ENCODE assay signal across 11 cellular contexts in genomic region chr17:35094902-35095301, GRCh38.
A peak's percentile ranks its signal among the peaks of the same experiment; 100 is the strongest.
DNase-seq lines count a peak whose midpoint lies in the region; ATAC-seq and TF ChIP-seq lines count a peak whose summit lies in the region.
"Had no signal": no experiment of that assay in that cellular context is flagged by ENCODE, and none has a peak within 500 bp of the region (broad histone marks: within the 10 kb centered on the region; RNA-seq: fewer than 3 reads in every experiment).

No MANE protein-coding gene starts in this region.

- peaks cover 10% of the 10 kb centered on the region for H3K36me3 ChIP-seq in HUES6 (ENCODE audit: control insufficient read depth, insufficient read depth, low read length)
- H3K36me3 ChIP-seq: SJCRH30 had no signal

- H3K9ac ChIP-seq in HUES6 (ENCODE audit: low read length): peak overlapping the region; percentile 33

- H3K4me1 ChIP-seq in HUES6 (ENCODE audit: control insufficient read depth, insufficient read depth, low read length): peaks cover 2% of the 10 kb centered on the region

- H3K27ac ChIP-seq in HUES6 (ENCODE audit: low read depth, low read length): no peak overlapping the region
- H3K27ac ChIP-seq: SJCRH30 had no signal

- H3K4me3 ChIP-seq in HUES6 (ENCODE audit: low read depth, low read length) (no peak overlapping the region), astrocyte of the spinal cord (ENCODE audit: low read depth, low read length) (no peak overlapping the region)
- H3K4me3 ChIP-seq: SJCRH30 had no signal

- no peak for TF ChIP-seq CTCF in astrocyte of the spinal cord (IDR thresholded peaks at IDR 0.05; ENCODE audit: low read depth, low read length)

- DNase-seq in CD1c-positive myeloid dendritic cell (ENCODE audit: extremely low spot score): peak; percentile 37
- DNase-seq in astrocyte of the spinal cord (ENCODE audit: low read depth, low spot score): peak; percentile 85
- peak; percentile 39 for DNase-seq in kidney glomerular epithelial cell (lab: John Stamatoyannopoulos, UW)
- DNase-seq in DMS 273 (lab: John Stamatoyannopoulos, UW; ENCODE audit: unreplicated experiment): no peak
- DNase-seq: activated CD4-positive, alpha-beta T cell treated with anti-CD3 and anti-CD28 coated beads for 48 hours; GF-D8; NCI-H187 treated with DMSO at 0.1 percent for 48 hours had no signal

- H3K27me3 ChIP-seq in HUES6 (ENCODE audit: control insufficient read depth, insufficient read depth, low read length): no peaks in the 10 kb centered on the region
- H3K27me3 ChIP-seq: SJCRH30 had no signal

- H3K9me3 ChIP-seq in HUES6 (ENCODE audit: control insufficient read depth, insufficient read depth, low read depth, low read length): no peaks in the 10 kb centered on the region
- H3K9me3 ChIP-seq: SJCRH30 had no signal

- in situ Hi-C loops in astrocyte of the spinal cord (cut with HindIII; ENCODE audit: low sequenced_read_pairs): no loop called here

- no peak for ATAC-seq in HG02970 (IDR thresholded peaks at IDR 0.05; ENCODE audit: low FRiP score, unreplicated experiment)
- ATAC-seq in GM19035 (IDR thresholded peaks at IDR 0.05; ENCODE audit: unreplicated experiment): no peak
